8 cellular contexts compared by ENCODE assay signal in the genomic region with DNA sequence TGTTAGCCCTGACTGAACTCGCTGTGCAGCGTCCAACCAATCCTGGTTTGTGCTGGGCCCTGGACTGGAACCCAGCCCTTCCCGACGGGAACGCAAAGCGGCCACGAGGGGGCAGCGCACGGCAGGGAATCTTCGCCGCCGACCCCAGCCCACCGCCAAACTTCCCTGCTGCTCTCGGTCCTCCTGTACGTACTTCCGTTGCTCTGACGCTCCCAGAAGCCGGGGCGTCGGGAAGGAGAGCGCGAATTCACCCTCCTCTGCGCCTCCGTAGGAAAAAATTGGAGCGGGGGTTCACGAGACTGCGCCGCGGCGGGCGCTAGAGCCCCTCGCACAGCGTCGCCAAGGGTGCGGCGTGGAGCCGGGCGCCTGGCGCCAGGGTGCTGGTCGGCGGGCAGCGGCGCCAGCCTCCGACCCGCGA. TPM values are rescaled to one million over a fixed set of nuclear protein-coding genes. Genes with fewer than 3 reads are reported as not detected.
DNase-seq lines count a peak whose midpoint lies in the region; ATAC-seq and TF ChIP-seq lines count a peak whose summit lies in the region.

No MANE protein-coding gene starts in this region.

- peaks cover 17% of the 10 kb centered on the region for H3K4me1 Mint-ChIP-seq in activated T-cell treated with anti-CD3 and anti-CD28 coated beads, Interleukin-2, amount 50 U/mL, for 4 hours (ENCODE audit: low read depth)

- no peak overlapping the region for H3K4me2 ChIP-seq in OCI-LY3 (ENCODE audit: low read length)

- H3K27me3 ChIP-seq in OCI-LY3 (ENCODE audit: low read depth, low read length) (peaks cover 15% of the 10 kb centered on the region), esophagus muscularis mucosa (peaks cover 0 to 22% (median 0%) of the 10 kb centered on the region in 4 donors), mucosa of rectum (ENCODE audit: control insufficient read depth in 2 of 2, insufficient read depth in 2 of 2, low read length in 2 of 2) (peaks cover 11 to 26% of the 10 kb centered on the region in 2 donors)

- H3K4me3 ChIP-seq in GM08714 (ENCODE audit: low read length) (peak overlapping the region; percentile 54; the same call in 1 of the 2 replicates), OCI-LY3 (ENCODE audit: low read length) (no peak overlapping the region), esophagus muscularis mucosa (peak overlapping the region; percentile 68 to 91 (median 81)), mucosa of rectum (ENCODE audit: low read length in 2 of 2) (peak overlapping the region; percentile 59 to 69)

- peak overlapping the region; percentile 78 for H3K4me3 Mint-ChIP-seq in activated T-cell treated with anti-CD3 and anti-CD28 coated beads, Interleukin-2, amount 50 U/mL, for 4 hours

- H3K9ac ChIP-seq in OCI-LY3 (ENCODE audit: low read length) (no peak overlapping the region), mucosa of rectum (ENCODE audit: low read depth in 1 of 2, low read length in 2 of 2) (peak overlapping the region in 1 of 2 donors; percentile 58)

- H3K79me2 ChIP-seq in OCI-LY3 (ENCODE audit: low read length), result no peaks in the 10 kb centered on the region

- H3K9me3 ChIP-seq in OCI-LY3 (ENCODE audit: insufficient read depth, low read length) (no peaks in the 10 kb centered on the region), esophagus muscularis mucosa (no peaks in the 10 kb centered on the region), mucosa of rectum (ENCODE audit: control insufficient read depth in 2 of 2, low read length in 2 of 2) (no peaks in the 10 kb centered on the region)

- intact Hi-C loops in esophagus muscularis mucosa (cut with DNase I), result loop anchor here (1.0 to 10.0 kb wide), 2 partner anchors 257 to 382 kb away; no protein-coding TSS in a partner anchor

- TF ChIP-seq CTCF in OCI-LY3 (IDR thresholded peaks at IDR 0.05; ENCODE audit: low read depth, low read length) (peak; percentile 14; the same call in 1 of the 2 replicates), esophagus muscularis mucosa (IDR thresholded peaks at IDR 0.05) (peak; percentile 85 to 97 (median 91))

- no peaks in the 10 kb centered on the region for H3K4me1 ChIP-seq in OCI-LY3 (ENCODE audit: low read length)
- peaks cover 7 to 45% (median 34%) of the 10 kb centered on the region in 4 donors for H3K4me1 ChIP-seq in esophagus muscularis mucosa
- H3K4me1 ChIP-seq in mucosa of rectum (ENCODE audit: control insufficient read depth in 2 of 2, insufficient read depth in 2 of 2, low read length in 2 of 2), result peaks cover 8 to 10% of the 10 kb centered on the region in 2 donors

- no peaks in the 10 kb centered on the region for H4K20me1 ChIP-seq in OCI-LY3 (ENCODE audit: insufficient read depth, low read length)

- ATAC-seq in activated T-cell treated with anti-CD3 and anti-CD28 coated beads, Interleukin-2, amount 50 U/mL, for 4 hours, result peak; percentile 54 to 63
- no peak for ATAC-seq in HG03571 (IDR thresholded peaks at IDR 0.05; ENCODE audit: unreplicated experiment)

- 1% methylated on average over 20 of the region's 46 CpGs for WGBS in esophagus muscularis mucosa

- H3K27ac ChIP-seq in OCI-LY3 (ENCODE audit: low read length) (no peak overlapping the region), esophagus muscularis mucosa (replicated peaks in 1 of 4) (peak overlapping the region; percentile 76 to 89 (median 84)), mucosa of rectum (ENCODE audit: low read depth in 2 of 2, low read length in 2 of 2) (peak overlapping the region; percentile 55 to 61)

- DNase-seq in HT1080 (ENCODE audit: low read depth) (peak; percentile 92), esophagus muscularis mucosa (ENCODE audit: extremely low spot score) (peak; percentile 94)
- peak; percentile 70 for DNase-seq in activated T-cell treated with anti-CD3 and anti-CD28 coated beads, Interleukin-2, amount 50 U/mL, for 4 hours
- peak; percentile 26 to 29 for DNase-seq in stimulated activated CD8-positive, alpha-beta memory T cell treated with anti-CD3 and anti-CD28 coated beads, Interleukin-4, amount 100 ng/mL, for 1 hour (ENCODE audit: low read depth in 2 of 2, low spot score in 1 of 2)

- H3K36me3 Mint-ChIP-seq in activated T-cell treated with anti-CD3 and anti-CD28 coated beads, Interleukin-2, amount 50 U/mL, for 4 hours (ENCODE audit: insufficient read depth), result no peaks in the 10 kb centered on the region

- H3K9me3 Mint-ChIP-seq in activated T-cell treated with anti-CD3 and anti-CD28 coated beads, Interleukin-2, amount 50 U/mL, for 4 hours, result no peaks in the 10 kb centered on the region

- no peak for TF ChIP-seq EP300 in esophagus muscularis mucosa (IDR thresholded peaks at IDR 0.05)

- no peak overlapping the region for H2AFZ ChIP-seq in OCI-LY3 (ENCODE audit: low read depth, low read length)

- no peak for TF ChIP-seq POLR2A in esophagus muscularis mucosa (IDR thresholded peaks at IDR 0.05; ENCODE audit: low read depth)

- H3K36me3 ChIP-seq in OCI-LY3 (replicated peaks; ENCODE audit: low read depth, low read length), result no peaks in the 10 kb centered on the region
- no peaks in the 10 kb centered on the region for H3K36me3 ChIP-seq in esophagus muscularis mucosa
- H3K36me3 ChIP-seq in mucosa of rectum (ENCODE audit: control insufficient read depth in 2 of 2, insufficient read depth in 2 of 2, low read length in 2 of 2), result no peaks in the 10 kb centered on the region

- H3K27me3 Mint-ChIP-seq in activated T-cell treated with anti-CD3 and anti-CD28 coated beads, Interleukin-2, amount 50 U/mL, for 4 hours (ENCODE audit: low read depth), result peaks cover 40% of the 10 kb centered on the region

RNA-seq across cellular contexts. Expression of a gene that starts 0.9 kb away (rescaled TPM):
- 4.1 and 5.0 TPM in 2 replicates for total RNA-seq in HT1080 (2014; rRNA removed; shearing (Covaris generic))
- polyA plus RNA-seq in HT1080 (2015; cell fraction: cytosol; rRNA removed), result 3.3 and 4.3 TPM in 2 replicates
- 3.8 and 4.2 TPM in 2 replicates for polyA plus RNA-seq in HT1080 (2015; cell fraction: nucleus; rRNA removed)
- total RNA-seq in activated T-cell treated with anti-CD3 and anti-CD28 coated beads, Interleukin-2, amount 50 U/mL, for 4 hours, result under 1 TPM; 0.33 to 0.98 (median 0.89) TPM
- 10 to 100 TPM in 2 of 4 donors, 1 to 10 TPM in 2; 6.3 to 17.5 (median 11.3) TPM for total RNA-seq in esophagus muscularis mucosa

Comparison
In these comparisons a context has a peak if more than half of its experiments do, and no peak if none do; other contexts are left out.
1. DNase-seq: peak in every context shown above with its lines; median percentile 94 in esophagus muscularis mucosa; 92 in HT1080; 70 in activated T-cell treated with anti-CD3 and anti-CD28 coated beads, Interleukin-2, amount 50 U/mL, for 4 hours; 28 in stimulated activated CD8-positive, alpha-beta memory T cell treated with anti-CD3 and anti-CD28 coated beads, Interleukin-4, amount 100 ng/mL, for 1 hour.